Comparison of ENCODE assay signal across 19 cellular contexts in the genomic region with DNA sequence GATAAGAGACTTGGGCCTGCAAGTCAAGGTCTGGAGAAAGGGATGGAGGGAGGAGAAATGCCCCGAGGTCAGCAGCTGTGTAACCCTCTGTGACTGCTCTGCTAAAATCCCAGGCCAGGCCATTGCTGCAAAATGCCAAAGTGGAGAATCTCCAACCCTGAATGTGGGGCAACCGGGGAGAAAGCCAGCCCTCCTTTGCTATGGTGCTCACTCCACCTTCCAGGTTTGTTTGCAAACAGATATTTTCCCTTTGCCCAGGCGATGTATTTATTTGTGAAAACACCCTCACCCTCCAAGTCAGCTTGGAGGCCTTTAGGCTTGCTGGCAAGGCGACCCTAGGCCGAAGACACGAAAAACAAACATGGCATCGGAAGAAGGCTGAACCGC. TPM values are rescaled to one million over a fixed set of nuclear protein-coding genes. Genes with fewer than 3 reads are reported as not detected.
DNase-seq lines count a peak whose midpoint lies in the region; TF ChIP-seq lines count a peak whose summit lies in the region.
"Had no signal": no experiment of that assay in that cellular context is flagged by ENCODE, and none has a peak within 500 bp of the region (broad histone marks: within the 10 kb centered on the region; RNA-seq: fewer than 3 reads in every experiment).

No MANE protein-coding gene starts in this region.

- H2BK120ac ChIP-seq in neuronal stem cell (ENCODE audit: low read depth, low read length): no peak overlapping the region

- peaks cover 22% of the 10 kb centered on the region for H3K4me1 Mint-ChIP-seq in chondrocyte (ENCODE audit: low read depth)
- H3K4me1 Mint-ChIP-seq: natural killer cell had no signal

- H2BK12ac ChIP-seq in neuronal stem cell (ENCODE audit: low read length): no peak overlapping the region

- POLR2A ChIA-PET in BJ (lab: Charles Lee): no interaction called here

- no peaks in the 10 kb centered on the region for H3K9me3 Mint-ChIP-seq in chondrocyte (ENCODE audit: low read depth)
- H3K9me3 Mint-ChIP-seq: activated naive CD4-positive, alpha-beta T cell treated with anti-CD3 and anti-CD28 coated beads, Interleukin-2, amount 50 U/mL, for 24 hours; natural killer cell had no signal

- no peaks in the 10 kb centered on the region for H3K9me2 ChIP-seq in MM.1S (replicated peaks; ENCODE audit: insufficient read depth, low read length)

- DNase-seq in BJ (ENCODE audit: low read depth): no peak
- DNase-seq in GM20000 (ENCODE audit: low spot score): peak; percentile 23
- peak in 1 of 2 donors; percentile 62 for DNase-seq in fibroblast of lung (ENCODE audit: low read depth in 2 of 2)
- DNase-seq in neuronal stem cell (ENCODE audit: low spot score): peak; percentile 26
- no peak for DNase-seq in MM.1S
- no peak for DNase-seq in chondrocyte (ENCODE audit: low spot score)
- no peak for DNase-seq in NCI-H774 (lab: John Stamatoyannopoulos, UW)
- DNase-seq: CD8-positive, alpha-beta memory T cell; DMS79; natural killer cell; NCI-H1417; NCI-H2107; ovary; right lobe of liver; RPMI8226; T1000 had no signal

- peaks cover 4% of the 10 kb centered on the region for H3K4me1 ChIP-seq in fibroblast of lung (ENCODE audit: control insufficient read depth, extremely low read depth, insufficient read depth, low read length)
- no peaks in the 10 kb centered on the region for H3K4me1 ChIP-seq in neuronal stem cell (ENCODE audit: control insufficient read depth in 2 of 2, insufficient read depth in 1 of 2, low read depth in 1 of 2, low read length in 2 of 2)
- no peaks in the 10 kb centered on the region for H3K4me1 ChIP-seq in MM.1S (ENCODE audit: low read length)

- no peak overlapping the region for H2BK15ac ChIP-seq in neuronal stem cell (ENCODE audit: low read length)

- no peaks in the 10 kb centered on the region for H3K9me3 ChIP-seq in fibroblast of lung (ENCODE audit: control insufficient read depth, insufficient read depth, low read depth, low read length)
- peaks cover 0 to 3% of the 10 kb centered on the region in 2 donors for H3K9me3 ChIP-seq in neuronal stem cell (replicated peaks in 1 of 2; ENCODE audit: control insufficient read depth in 2 of 2, insufficient read depth in 1 of 2, low read depth in 1 of 2, low read length in 2 of 2)
- no peaks in the 10 kb centered on the region for H3K9me3 ChIP-seq in MM.1S (replicated peaks; ENCODE audit: insufficient read depth, low read length)
- H3K9me3 ChIP-seq: ovary, right lobe of liver had no signal

- H3F3A ChIP-seq in MM.1S (ENCODE audit: insufficient read depth, low read length): no peaks in the 10 kb centered on the region

- no peak overlapping the region for H3K27ac Mint-ChIP-seq in chondrocyte (ENCODE audit: unreplicated experiment)
- H3K27ac Mint-ChIP-seq: activated naive CD4-positive, alpha-beta T cell treated with anti-CD3 and anti-CD28 coated beads, Interleukin-2, amount 50 U/mL, for 24 hours; CD8-positive, alpha-beta memory T cell; natural killer cell had no signal

- CTCF ChIA-PET in BJ (lab: Yijun Ruan, JAX): interaction anchor here (0.7 to 5.4 kb wide), 2 partner anchors 70 to 91 kb away, joined by 3 to 26 read pairs; no protein-coding TSS in a partner anchor

- TF ChIP-seq CTCF in BJ (IDR thresholded peaks at IDR 0.05; ENCODE audit: insufficient read depth, low read depth, low read length) (no peak), GM20000 (IDR thresholded peaks at IDR 0.05; ENCODE audit: extremely low read depth, missing control alignments) (no peak), fibroblast of lung (conservative IDR thresholded peaks at IDR 0.05 in 1 of 2, IDR thresholded peaks at IDR 0.05 in 1 of 2; ENCODE audit: low read depth in 1 of 2, low read length in 2 of 2) (no peak), MM.1S (IDR thresholded peaks at IDR 0.05; ENCODE audit: low read length) (no peak), chondrocyte (IDR thresholded peaks at IDR 0.05) (no peak)

- no peak overlapping the region for H2BK5ac ChIP-seq in neuronal stem cell (ENCODE audit: low read length)

- no peak overlapping the region for H3K18ac ChIP-seq in neuronal stem cell (ENCODE audit: low read length)

- H3K79me2 ChIP-seq in fibroblast of lung (ENCODE audit: control insufficient read depth, insufficient read depth, low read length) (peaks cover 100% of the 10 kb centered on the region), MM.1S (ENCODE audit: low read length) (no peaks in the 10 kb centered on the region)

- H4K20me1 ChIP-seq in fibroblast of lung (ENCODE audit: control insufficient read depth, extremely low read depth, insufficient read depth, low read length) (no peaks in the 10 kb centered on the region), MM.1S (ENCODE audit: insufficient read depth, low read length) (no peaks in the 10 kb centered on the region)

- H3K14ac ChIP-seq in neuronal stem cell (ENCODE audit: low read length): no peak overlapping the region

- no peak overlapping the region for H2AK5ac ChIP-seq in neuronal stem cell (ENCODE audit: low read depth, low read length)

- peaks cover 9% of the 10 kb centered on the region for H3K36me3 ChIP-seq in BJ (ENCODE audit: control insufficient read depth, insufficient read depth, low read length)
- no peaks in the 10 kb centered on the region for H3K36me3 ChIP-seq in fibroblast of lung (ENCODE audit: control insufficient read depth, insufficient read depth, low read length)
- no peaks in the 10 kb centered on the region for H3K36me3 ChIP-seq in neuronal stem cell (replicated peaks in 1 of 2; ENCODE audit: control insufficient read depth in 2 of 2, insufficient read depth in 2 of 2, low read length in 2 of 2)
- H3K36me3 ChIP-seq in MM.1S (replicated peaks; ENCODE audit: insufficient read depth, low read length): no peaks in the 10 kb centered on the region
- H3K36me3 ChIP-seq: ovary, right lobe of liver had no signal

- no peak overlapping the region for H3K4ac ChIP-seq in neuronal stem cell (ENCODE audit: low read length)

- H3K36me3 Mint-ChIP-seq in chondrocyte (ENCODE audit: low read depth): peaks cover 4% of the 10 kb centered on the region
- H3K36me3 Mint-ChIP-seq: activated naive CD4-positive, alpha-beta T cell treated with anti-CD3 and anti-CD28 coated beads, Interleukin-2, amount 50 U/mL, for 24 hours; CD8-positive, alpha-beta memory T cell had no signal

- H3K27ac ChIP-seq in fibroblast of lung (ENCODE audit: insufficient read depth, low read length): peak overlapping the region; percentile 92
- no peak overlapping the region for H3K27ac ChIP-seq in neuronal stem cell (replicated peaks; ENCODE audit: low read length)
- no peak overlapping the region for H3K27ac ChIP-seq in MM.1S (ENCODE audit: low read length)
- H3K27ac ChIP-seq: ovary, right lobe of liver had no signal

- no peak overlapping the region for H4K91ac ChIP-seq in neuronal stem cell (ENCODE audit: low read depth, low read length, poor library complexity)

- WGBS in neuronal stem cell (ENCODE audit: extremely low coverage in 2 of 2, insufficient read length in 2 of 2, insufficient replicate concordance in 1 of 2), 2 donors: no CpG with 5 or more reads among the region's 8 CpGs

- peak overlapping the region; percentile 24 for H3K9ac ChIP-seq in fibroblast of lung (ENCODE audit: insufficient read depth, low read length)
- no peak overlapping the region for H3K9ac ChIP-seq in neuronal stem cell (ENCODE audit: low read depth, low read length, poor library complexity)
- H3K9ac ChIP-seq in MM.1S (ENCODE audit: low read length): no peak overlapping the region

- H3K79me1 ChIP-seq in neuronal stem cell (ENCODE audit: low read depth, low read length): no peaks in the 10 kb centered on the region

- H2AFZ ChIP-seq in fibroblast of lung (ENCODE audit: low read length) (no peak overlapping the region), neuronal stem cell (ENCODE audit: low read length) (no peak overlapping the region), MM.1S (ENCODE audit: low read length) (no peak overlapping the region)

- H3K27me3 Mint-ChIP-seq in chondrocyte (ENCODE audit: low read depth): peaks cover 96% of the 10 kb centered on the region

- no peaks in the 10 kb centered on the region for H3K27me3 ChIP-seq in BJ (ENCODE audit: control insufficient read depth, insufficient read depth, low read length)
- H3K27me3 ChIP-seq in fibroblast of lung (ENCODE audit: control insufficient read depth, insufficient read depth, low read length): no peaks in the 10 kb centered on the region
- peaks cover 77 to 100% (median 99%) of the 10 kb centered on the region in 3 experiments for H3K27me3 ChIP-seq in neuronal stem cell (ENCODE audit: control insufficient read depth in 3 of 3, insufficient read depth in 3 of 3, low read depth in 1 of 3, low read length in 3 of 3)
- peaks cover 7% of the 10 kb centered on the region for H3K27me3 ChIP-seq in MM.1S (replicated peaks; ENCODE audit: insufficient read depth, low read length)
- H3K27me3 ChIP-seq: ovary had no signal

- H3K4me3 ChIP-seq in BJ (ENCODE audit: low read depth, low read length) (peak overlapping the region; percentile 90), fibroblast of lung (replicated peaks in 1 of 4; ENCODE audit: control extremely low read depth in 1 of 4, insufficient read depth in 1 of 4, low read depth in 3 of 4, low read length in 4 of 4) (peak overlapping the region; percentile 38 to 86 (median 58)), neuronal stem cell (ENCODE audit: low read length in 2 of 2) (no peak overlapping the region), MM.1S (ENCODE audit: low read length) (no peak overlapping the region)
- H3K4me3 ChIP-seq: ovary, right lobe of liver had no signal

- no peak overlapping the region for H3K23ac ChIP-seq in neuronal stem cell (ENCODE audit: low read depth, low read length, poor library complexity)

- no peak overlapping the region for H3K4me3 Mint-ChIP-seq in chondrocyte (ENCODE audit: unreplicated experiment)
- H3K4me3 Mint-ChIP-seq: activated naive CD4-positive, alpha-beta T cell treated with anti-CD3 and anti-CD28 coated beads, Interleukin-2, amount 50 U/mL, for 24 hours; CD8-positive, alpha-beta memory T cell; natural killer cell had no signal

- no peak overlapping the region for H4K8ac ChIP-seq in neuronal stem cell (ENCODE audit: low read depth, low read length)

- H3K4me2 ChIP-seq in fibroblast of lung (ENCODE audit: extremely low read depth, insufficient read depth, low read length): peak overlapping the region; percentile 73
- H3K4me2 ChIP-seq in neuronal stem cell (ENCODE audit: insufficient read depth, low read length, poor library complexity, severe bottlenecking): no peak overlapping the region
- no peak overlapping the region for H3K4me2 ChIP-seq in MM.1S (ENCODE audit: low read depth, low read length)

RNA-seq across cellular contexts. Expression of a gene that starts 1.1 kb away (rescaled TPM):
- polyA plus RNA-seq in BJ (2011; rRNA removed) (29.1 and 30.8 TPM in 2 replicates), fibroblast of lung (15.9 and 19.4 TPM in 2 replicates)
- 41.4 and 45.3 TPM in 2 replicates for polyA minus RNA-seq in BJ (2011; rRNA and poly(A)+ RNA removed)
- total RNA-seq in fibroblast of lung (13.1 and 16.8 TPM in 2 replicates), chondrocyte (not detected in 3 replicates)
- 11.2 and 14.7 TPM in 2 replicates for polyA plus RNA-seq in fibroblast of lung (2012)
- 29.6 and 41.9 TPM in 2 replicates for polyA minus RNA-seq in fibroblast of lung (ENCODE audit: low replicate concordance)
- not detected for polyA plus RNA-seq in neuronal stem cell (2013, experiment 1 of 2)
- not detected for polyA plus RNA-seq in neuronal stem cell (2013, experiment 2 of 2)
- total RNA-seq: CD8-positive, alpha-beta memory T cell; natural killer cell; right lobe of liver; temporal lobe had no signal
- polyA plus RNA-seq: CD8-positive, alpha-beta memory T cell; keratinocyte had no signal

Comparison
In these comparisons a context has a peak if more than half of its experiments do, and no peak if none do; other contexts are left out.
1. DNase-seq: peak in GM20000 (single experiment) and neuronal stem cell (single experiment); none in BJ (single experiment), MM.1S (single experiment), chondrocyte (single experiment) and NCI-H774 (single experiment).
2. H3K4me3 ChIP-seq: peak in BJ (single experiment) and fibroblast of lung (4 of 4); none in neuronal stem cell (0 of 2) and MM.1S (single experiment).
3. RNA of a gene that starts 1.1 kb away (total RNA-seq): 13.1 to 16.8 TPM in fibroblast of lung; not detected in chondrocyte; every median in the first group is over 10 times any median in the second.